In genomic region chr17:42194133-42194899, GRCh38 we compare ENCODE assay signal across 8 cellular contexts. TPM values are rescaled to one million over a fixed set of nuclear protein-coding genes. Genes with fewer than 3 reads are reported as not detected.
DNase-seq lines count a peak whose midpoint lies in the region; ATAC-seq and TF ChIP-seq lines count a peak whose summit lies in the region.

TSS of gene GHDC (minus strand) at chr17:42194494. CDS start at chr17:42193581, 913 bp downstream.

- peak within 1 kb of the TSS; percentile 80 for H3K27ac Mint-ChIP-seq in activated naive CD4-positive, alpha-beta T cell treated with anti-CD3 and anti-CD28 coated beads, Interleukin-2, amount 10 ng/mL, durations not matched to agents 7 days and 5 days

- H3K4me2 ChIP-seq in DND-41 (ENCODE audit: insufficient read depth, low read length) (peak within 1 kb of the TSS; percentile 85), osteoblast (ENCODE audit: insufficient read depth, low read length) (peak within 1 kb of the TSS; percentile 86)

- peak within 1 kb of the TSS; percentile 63 for H3K9ac ChIP-seq in DND-41 (ENCODE audit: low read depth, low read length)

- H3K4me1 Mint-ChIP-seq in activated naive CD4-positive, alpha-beta T cell treated with anti-CD3 and anti-CD28 coated beads, Interleukin-2, amount 10 ng/mL, durations not matched to agents 7 days and 5 days = peaks cover 25% of the 10 kb centered on the region

- H3K79me2 ChIP-seq in DND-41 (ENCODE audit: insufficient read depth, low read length) (peaks cover 7% of the 10 kb centered on the region; the same call in 1 of the 2 replicates), osteoblast (ENCODE audit: insufficient read depth, low read length) (no peaks in the 10 kb centered on the region)

- ATAC-seq in DND-41 (ENCODE audit: insufficient read depth, low read depth) (peak; percentile 98), GM21825 (IDR thresholded peaks at IDR 0.05; ENCODE audit: unreplicated experiment) (peak; percentile 79)

- in situ Hi-C loops in SK-MEL-5 (cut with HindIII; ENCODE audit: low pct_unique_long_range_greater_than_20kb, low sequenced_read_pairs) = no loop called here

- peak within 1 kb of the TSS; percentile 89 for H3K27ac ChIP-seq in DND-41 (ENCODE audit: low read length)
- peak within 1 kb of the TSS; percentile 29 for H3K27ac ChIP-seq in osteoblast (ENCODE audit: low read depth, low read length)
- peak within 1 kb of the TSS; percentile 72 for H3K27ac ChIP-seq in temporal lobe (ENCODE audit: low read depth, low read length)

- no peaks in the 10 kb centered on the region for H3K27me3 Mint-ChIP-seq in activated naive CD4-positive, alpha-beta T cell treated with anti-CD3 and anti-CD28 coated beads, Interleukin-2, amount 10 ng/mL, durations not matched to agents 7 days and 5 days

- CTCF ChIA-PET in activated naive CD4-positive, alpha-beta T cell treated with anti-CD3 and anti-CD28 coated beads, Interleukin-2, amount 10 ng/mL, durations not matched to agents 7 days and 5 days (lab: Charles Lee) = interaction anchor here (0.6 to 2.2 kb wide), 7 partner anchors 10 to 291 kb away, joined by 3 to 13 read pairs (median 5); partner anchors contain the start of gene KCNH4

- no peaks in the 10 kb centered on the region for H3K9me3 Mint-ChIP-seq in activated naive CD4-positive, alpha-beta T cell treated with anti-CD3 and anti-CD28 coated beads, Interleukin-2, amount 10 ng/mL, durations not matched to agents 7 days and 5 days

- H3K4me1 ChIP-seq in DND-41 (ENCODE audit: insufficient read depth, low read length) (peaks cover 32% of the 10 kb centered on the region), osteoblast (ENCODE audit: insufficient read depth, low read length) (peaks cover 6% of the 10 kb centered on the region)

- H3K36me3 ChIP-seq in DND-41 (ENCODE audit: insufficient read depth, low read length) = 0 out of 2 replicates have a peak, but pooled peaks cover 4% of the 10 kb centered on the region
- no peaks in the 10 kb centered on the region; the same call in 1 of the 2 replicates for H3K36me3 ChIP-seq in MG63
- no peaks in the 10 kb centered on the region for H3K36me3 ChIP-seq in osteoblast (ENCODE audit: insufficient read depth, low read length)

- H3K27me3 ChIP-seq in DND-41 (ENCODE audit: insufficient read depth, low read length, poor library complexity) (no peaks in the 10 kb centered on the region), MG63 (no peaks in the 10 kb centered on the region), osteoblast (ENCODE audit: insufficient read depth, low read length) (no peaks in the 10 kb centered on the region)

- H2AFZ ChIP-seq in DND-41 (ENCODE audit: low read depth, low read length) (peak within 1 kb of the TSS; percentile 97), osteoblast (ENCODE audit: low read length) (peak within 1 kb of the TSS; percentile 97)

- peak; percentile 90 for DNase-seq in DND-41
- DNase-seq in MG63 = peak; percentile 75
- DNase-seq in SK-MEL-5 (ENCODE audit: low read depth, low spot score) = peak; percentile 88
- peak; percentile 90 for DNase-seq in activated naive CD4-positive, alpha-beta T cell treated with anti-CD3 and anti-CD28 coated beads, Interleukin-2, amount 10 ng/mL, durations not matched to agents 7 days and 5 days
- no peak for DNase-seq in glomerular endothelial cell (ENCODE audit: extremely low read depth, low read depth, low spot score)
- DNase-seq in osteoblast (ENCODE audit: insufficient read length, low spot score, missing footprints) = peak; percentile 95

- H4K20me1 ChIP-seq in DND-41 (ENCODE audit: insufficient read depth, low read length) (no peaks in the 10 kb centered on the region), osteoblast (ENCODE audit: insufficient read depth, low read length) (no peaks in the 10 kb centered on the region)

- H3K36me3 Mint-ChIP-seq in activated naive CD4-positive, alpha-beta T cell treated with anti-CD3 and anti-CD28 coated beads, Interleukin-2, amount 10 ng/mL, durations not matched to agents 7 days and 5 days = peaks cover 8% of the 10 kb centered on the region

- H3K4me3 Mint-ChIP-seq in activated naive CD4-positive, alpha-beta T cell treated with anti-CD3 and anti-CD28 coated beads, Interleukin-2, amount 10 ng/mL, durations not matched to agents 7 days and 5 days = peak within 1 kb of the TSS; percentile 86

- no peaks in the 10 kb centered on the region for H3K9me3 ChIP-seq in DND-41 (ENCODE audit: insufficient read depth, low read length, severe bottlenecking)
- no peaks in the 10 kb centered on the region for H3K9me3 ChIP-seq in MG63
- H3K9me3 ChIP-seq in osteoblast (ENCODE audit: low read depth, low read length) = no peaks in the 10 kb centered on the region

- H3K4me3 ChIP-seq in DND-41 (ENCODE audit: low read depth in 1 of 2, low read length in 2 of 2) (peak within 1 kb of the TSS; percentile 44 to 92; a peak in 3 of 4 replicates), MG63 (peak within 1 kb of the TSS; percentile 50), osteoblast (ENCODE audit: insufficient read depth, low read length) (peak within 1 kb of the TSS; percentile 79)

- no peak for TF ChIP-seq CTCF in DND-41 (IDR thresholded peaks at IDR 0.05; ENCODE audit: borderline replicate concordance, extremely low read depth, low read length, poor library complexity, severe bottlenecking)
- no peak for TF ChIP-seq CTCF in osteoblast (IDR thresholded peaks at IDR 0.05; ENCODE audit: extremely low read depth, low read depth, low read length)

RNA-seq across cellular contexts. Expression of gene GHDC, which starts in this region (rescaled TPM):
- total RNA-seq in MG63 (2014; rRNA removed; shearing (Covaris generic); ENCODE audit: low replicate concordance) = 6.0 and 8.9 TPM in 2 replicates
- 24.7 and 28.4 TPM in 2 replicates for total RNA-seq in SK-MEL-5 (2014; rRNA removed; shearing (Covaris generic))
- 34.4 and 49.2 TPM in 2 replicates for polyA plus RNA-seq in SK-MEL-5 (2015; cell fraction: cytosol; rRNA removed)
- 54.6 and 90.5 TPM in 2 replicates for polyA plus RNA-seq in SK-MEL-5 (2015; cell fraction: nucleus; rRNA removed)
- total RNA-seq in glomerular endothelial cell = 13.7 and 14.3 TPM in 2 replicates
- 26.8 and 31.8 TPM in 2 replicates for total RNA-seq in osteoblast
- total RNA-seq in temporal lobe = 4.4 TPM

Comparison
In these comparisons a context has a peak if more than half of its experiments do, and no peak if none do; other contexts are left out.
1. H3K27ac ChIP-seq: peak in every context shown above with its lines; median percentile 89 in DND-41; 72 in temporal lobe; 29 in osteoblast.